Comparison of ENCODE assay signal across 30 cellular contexts in the genomic region with DNA sequence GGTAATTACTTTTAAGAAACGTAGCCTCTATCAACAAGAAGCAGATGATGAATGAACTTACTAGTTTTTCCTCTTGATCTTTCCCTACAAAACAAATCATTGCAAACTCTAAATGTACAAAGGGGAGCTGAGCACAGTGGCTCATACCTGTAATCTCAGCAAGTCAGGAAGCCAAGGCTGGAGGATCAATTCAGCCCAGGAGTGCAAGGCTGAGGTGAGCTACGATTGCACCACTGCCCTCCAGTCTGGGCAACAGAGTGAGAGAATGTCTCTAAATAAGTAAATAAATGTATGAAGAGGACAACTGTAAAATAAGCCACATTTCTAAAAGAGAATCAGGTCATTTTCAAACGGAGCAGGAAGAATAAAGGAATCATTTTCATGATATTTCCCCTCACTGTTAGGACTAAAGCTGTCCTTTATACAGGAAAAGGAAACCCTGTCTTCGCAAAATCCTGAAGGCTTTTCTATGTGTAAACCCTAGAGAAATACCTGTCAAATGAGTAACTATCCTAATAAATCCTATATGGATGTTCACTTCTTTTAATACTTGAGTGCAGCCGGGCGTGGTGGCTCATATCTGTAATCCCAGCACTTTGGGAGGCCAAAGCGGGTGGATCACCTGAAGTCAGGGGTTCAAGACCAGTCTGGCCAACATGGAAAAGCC. TPM values are rescaled to one million over a fixed set of nuclear protein-coding genes. Genes with fewer than 3 reads are reported as not detected.
DNase-seq lines count a peak whose midpoint lies in the region; ATAC-seq, FAIRE-seq and TF ChIP-seq lines count a peak whose summit lies in the region.
"Had no signal": no experiment of that assay in that cellular context is flagged by ENCODE, and none has a peak within 500 bp of the region (broad histone marks: within the 10 kb centered on the region; RNA-seq: fewer than 3 reads in every experiment).

No MANE protein-coding gene starts in this region.

- no peak overlapping the region for H2BK20ac ChIP-seq in H1 (ENCODE audit: low read length)

- no peaks in the 10 kb centered on the region for H3K9me2 ChIP-seq in OCI-LY1 (ENCODE audit: low read depth, low read length)

- H4K91ac ChIP-seq in H1 (replicated peaks; ENCODE audit: insufficient read length, low read length), result no peak overlapping the region

- H2AK5ac ChIP-seq in H1 (ENCODE audit: low read depth, low read length), result no peak overlapping the region

- TF ChIP-seq EP300 in A549 (IDR thresholded peaks at IDR 0.05), result no peak
- no peak for TF ChIP-seq EP300 in H1 (IDR thresholded peaks at IDR 0.05; ENCODE audit: borderline replicate concordance in 1 of 2, low read depth in 2 of 2, low read length in 2 of 2)

- intact Hi-C loops in left colon (cut with DNase I, micrococcal nuclease) (no loop called here), colonic mucosa (cut with DNase I) (no loop called here)

- FAIRE-seq in A549 (lab: Jason Lieb, UNC), result no peak
- FAIRE-seq in H1 (lab: Jason Lieb, UNC), result no peak
- FAIRE-seq: A204.1, frontal cortex had no signal

- H4K8ac ChIP-seq in H1 (ENCODE audit: extremely low read depth, insufficient read depth, low read length), result no peak overlapping the region

- POLR2A ChIA-PET in A549 (lab: Yijun Ruan, JAX) (no interaction called here), H1 (lab: Charles Lee; ENCODE audit: partially characterized antibody) (interaction anchor here (1.3 to 1.6 kb wide), 3 partner anchors 11 to 13 kb away, joined by 4 to 6 read pairs (median 5); no protein-coding TSS in a partner anchor)

- no peaks in the 10 kb centered on the region for H3F3A ChIP-seq in OCI-LY1 (ENCODE audit: insufficient read depth, low read length)

- no peak overlapping the region for H2BK120ac ChIP-seq in H1 (replicated peaks; ENCODE audit: low read depth, low read length)

- H3K56ac ChIP-seq in H1 (replicated peaks; ENCODE audit: insufficient read length, low read depth, low read length), result no peak overlapping the region

- peak overlapping the region; percentile 47 for H3K27ac Mint-ChIP-seq in memory B cell
- H3K27ac Mint-ChIP-seq: brain had no signal

- H3K4me1 ChIP-seq in A549 (peaks cover 38% of the 10 kb centered on the region), OCI-LY1 (ENCODE audit: insufficient read depth, low read length, severe bottlenecking) (peaks cover 62% of the 10 kb centered on the region), H1 (replicated peaks in 1 of 4; ENCODE audit: control insufficient read depth in 3 of 4, insufficient read depth in 4 of 4, low read length in 3 of 4) (peaks cover 7 to 16% (median 9%) of the 10 kb centered on the region in 4 experiments; a peak in 6 of 7 replicates), colonic mucosa (no peaks in the 10 kb centered on the region)

- H3K4me3 ChIP-seq in A549 (no peak overlapping the region), OCI-LY1 (ENCODE audit: low read depth, low read length, poor library complexity, severe bottlenecking) (no peak overlapping the region), H1 (ENCODE audit: extremely low read depth in 1 of 4, insufficient read depth in 2 of 4, low read depth in 3 of 4, low read length in 4 of 4) (no peak overlapping the region), colonic mucosa (no peak overlapping the region)
- H3K4me3 ChIP-seq: esophagus muscularis mucosa, hepatocyte, lung, skin epidermis, upper lobe of left lung had no signal

- peaks cover 42% of the 10 kb centered on the region for H3K4me1 Mint-ChIP-seq in memory B cell

- WGBS in A549 (ENCODE audit: missing lambda C conversion rate), result 55% methylated on average over 7 of the region's 7 CpGs
- 88% methylated on average over 7 of the region's 7 CpGs; no CpG with 5 or more reads in 1 of the 2 experiments for WGBS in H1 (ENCODE audit: extremely low coverage in 1 of 2, insufficient coverage in 1 of 2, insufficient read length in 1 of 2, insufficient replicate concordance in 2 of 2, low coverage in 1 of 2, low lambda C conversion rate in 2 of 2, missing lambda C conversion rate in 1 of 2), 2 experiments

- H3K9ac ChIP-seq in OCI-LY1 (ENCODE audit: low read length), result no peak overlapping the region
- no peak overlapping the region for H3K9ac ChIP-seq in H1 (replicated peaks in 1 of 4; ENCODE audit: extremely low read depth in 1 of 4, low read depth in 3 of 4, low read length in 3 of 4)
- H3K9ac ChIP-seq in colonic mucosa (ENCODE audit: low read depth in 2 of 2, low read length in 2 of 2), result no peak overlapping the region

- TF ChIP-seq RAD21 in A549 (conservative IDR thresholded peaks at IDR 0.05 in 1 of 2, IDR thresholded peaks at IDR 0.05 in 1 of 2), result no peak
- no peak for TF ChIP-seq RAD21 in H1 (IDR thresholded peaks at IDR 0.05 in 1 of 2, conservative IDR thresholded peaks at IDR 0.05 in 1 of 2; ENCODE audit: low read depth in 2 of 2, low read length in 2 of 2)

- H3K23ac ChIP-seq in H1 (ENCODE audit: insufficient read length), result no peak overlapping the region

- peak overlapping the region; percentile 46 for H2BK5ac ChIP-seq in H1 (ENCODE audit: low read depth, low read length)

- TF ChIP-seq POLR2A in A549 (IDR thresholded peaks at IDR 0.05; ENCODE audit: low read length), result no peak
- TF ChIP-seq POLR2A in H1 (IDR thresholded peaks at IDR 0.05; ENCODE audit: control extremely low read depth in 1 of 2, low read depth in 2 of 2, low read length in 2 of 2), result no peak

- no peak overlapping the region for H2AFZ ChIP-seq in OCI-LY1 (ENCODE audit: low read length)
- no peak overlapping the region for H2AFZ ChIP-seq in H1 (ENCODE audit: low read length)
- H2AFZ ChIP-seq: hepatocyte had no signal

- peaks cover 2% of the 10 kb centered on the region for H3K36me3 Mint-ChIP-seq in memory B cell

- no peaks in the 10 kb centered on the region for H3K9me3 Mint-ChIP-seq in memory B cell
- H3K9me3 Mint-ChIP-seq: brain had no signal

- no peaks in the 10 kb centered on the region for H3K23me2 ChIP-seq in H1 (ENCODE audit: low read depth, low read length)

- H4K20me1 ChIP-seq in OCI-LY1 (ENCODE audit: insufficient read depth, low read length) (no peaks in the 10 kb centered on the region), H1 (replicated peaks in 1 of 2; ENCODE audit: control insufficient read depth in 1 of 2, insufficient read depth in 2 of 2, low read length in 2 of 2) (peaks cover 12 to 17% of the 10 kb centered on the region in 2 experiments)

- H3K79me2 ChIP-seq in OCI-LY1 (ENCODE audit: insufficient read depth, low read length) (peaks cover 3% of the 10 kb centered on the region; the same call in 1 of the 2 replicates), H1 (ENCODE audit: control insufficient read depth in 1 of 2, insufficient read depth in 2 of 2, low read length in 2 of 2) (peaks cover 29 to 99% of the 10 kb centered on the region in 2 experiments)

- H2BK15ac ChIP-seq in H1 (ENCODE audit: low read length), result no peak overlapping the region

- H3K9me3 ChIP-seq in A549 (no peaks in the 10 kb centered on the region), OCI-LY1 (ENCODE audit: low read length) (no peaks in the 10 kb centered on the region), H1 (ENCODE audit: insufficient read depth in 2 of 2, low read depth in 1 of 2, low read length in 1 of 2) (no peaks in the 10 kb centered on the region), colonic mucosa (no peaks in the 10 kb centered on the region)
- H3K9me3 ChIP-seq: esophagus muscularis mucosa, upper lobe of left lung had no signal

- H3K79me1 ChIP-seq in H1 (ENCODE audit: low read depth, low read length), result peaks cover 2% of the 10 kb centered on the region

- H3K27me3 ChIP-seq in OCI-LY1 (ENCODE audit: insufficient read depth, low read length) (no peaks in the 10 kb centered on the region), H1 (replicated peaks in 1 of 4; ENCODE audit: control insufficient read depth in 3 of 4, extremely low read depth in 1 of 4, insufficient read depth in 3 of 4, low read length in 3 of 4) (no peaks in the 10 kb centered on the region), colonic mucosa (no peaks in the 10 kb centered on the region)
- H3K27me3 ChIP-seq: esophagus muscularis mucosa, hepatocyte, upper lobe of left lung had no signal

- H2BK12ac ChIP-seq in H1 (ENCODE audit: low read depth, low read length), result no peak overlapping the region

- H4K5ac ChIP-seq in H1 (ENCODE audit: insufficient read length, low read depth, low read length), result no peak overlapping the region

- H3K27ac ChIP-seq in A549 (peak overlapping the region; percentile 22 to 50; a peak in 3 of 6 replicates), OCI-LY1 (ENCODE audit: low read depth, low read length, poor library complexity, severe bottlenecking) (peak overlapping the region; percentile 44), H1 (ENCODE audit: low read depth, low read length) (no peak overlapping the region), colonic mucosa (no peak overlapping the region)
- H3K27ac ChIP-seq: esophagus muscularis mucosa, hepatocyte, HL-60, skin epidermis had no signal

- no peaks in the 10 kb centered on the region for H3K36me3 ChIP-seq in OCI-LY1 (ENCODE audit: insufficient read depth, low read length)
- no peaks in the 10 kb centered on the region for H3K36me3 ChIP-seq in H1 (ENCODE audit: control insufficient read depth in 2 of 4, insufficient read depth in 4 of 4, low read length in 3 of 4)
- H3K36me3 ChIP-seq in colonic mucosa, result no peaks in the 10 kb centered on the region
- H3K36me3 ChIP-seq: esophagus muscularis mucosa, upper lobe of left lung had no signal

- H3K4me3 Mint-ChIP-seq in memory B cell, result peak overlapping the region; percentile 54
- H3K4me3 Mint-ChIP-seq: brain had no signal

- H3K18ac ChIP-seq in H1 (ENCODE audit: extremely low read depth, low read length), result no peak overlapping the region

- no peaks in the 10 kb centered on the region for H3K27me3 Mint-ChIP-seq in memory B cell
- H3K27me3 Mint-ChIP-seq: brain had no signal

- CTCF ChIA-PET in A549 (lab: Yijun Ruan, JAX), result interaction anchor here (1.4 to 4.6 kb wide), 3 partner anchors 10 to 100 kb away, joined by 6 to 29 read pairs (median 12); no protein-coding TSS in a partner anchor
- CTCF ChIA-PET in H1 (lab: Charles Lee; ENCODE audit: partially characterized antibody), result interaction anchor here (1.0 to 2.4 kb wide), 3 partner anchors 9 to 38 kb away, joined by 3 to 20 read pairs (median 5); no protein-coding TSS in a partner anchor

- DNase-seq in A549 (ENCODE audit: low read depth in 1 of 2, low spot score in 1 of 2), result no peak
- DNase-seq in H1 (ENCODE audit: low read depth in 1 of 2, low spot score in 2 of 2), result no peak
- no peak for DNase-seq in memory B cell (ENCODE audit: low spot score in 2 of 2)
- no peak for DNase-seq in left colon
- no peak for DNase-seq in colonic mucosa
- no peak for DNase-seq in SW480 (ENCODE audit: low spot score)
- DNase-seq in SHP77 (lab: John Stamatoyannopoulos, UW), result no peak
- DNase-seq: activated CD4-positive, alpha-beta T cell treated with anti-CD3 and anti-CD28 coated beads for 1 hour; activated CD8-positive, alpha-beta memory T cell treated with anti-CD3 and anti-CD28 coated beads for 24 hours; activated gamma-delta T cell treated with Interleukin-2 at 50 U/mL for 16 hours; activated T-cell treated with anti-CD3 and anti-CD28 coated beads, Interleukin-2, amount 50 U/mL, for 1 hour; DMS79 treated with DMSO at 0.1 percent for 48 hours; effector CD8-positive, alpha-beta T cell; H7; NCI-H1092 treated with DMSO at 0.1 percent for 48 hours; NCI-H1930; NCI-H2227 treated with DMSO at 0.1 percent for 48 hours; Right ventricle myocardium superior; substantia nigra; SW 1271 had no signal

- TF ChIP-seq CTCF in A549 (IDR thresholded peaks at IDR 0.05) (no peak), OCI-LY1 (IDR thresholded peaks at IDR 0.05; ENCODE audit: low read length) (no peak), H1 (IDR thresholded peaks at IDR 0.05; ENCODE audit: control extremely low read depth in 1 of 3, insufficient read depth in 1 of 3, low read depth in 1 of 3, low read length in 3 of 3) (no peak), colonic mucosa (IDR thresholded peaks at IDR 0.05) (no peak)

- H3K4me2 ChIP-seq in A549 (peak overlapping the region; percentile 52), OCI-LY1 (ENCODE audit: low read length) (no peak overlapping the region), H1 (ENCODE audit: insufficient read depth in 1 of 2, low read depth in 2 of 2, low read length in 2 of 2) (no peak overlapping the region)
- H3K4me2 ChIP-seq: hepatocyte had no signal

- H3K14ac ChIP-seq in H1 (ENCODE audit: insufficient read length), result no peak overlapping the region

- ATAC-seq in A549 (peak in 1 of 2 experiments; percentile 48; a peak in 3 of 6 replicates), memory B cell (ENCODE audit: low read depth) (no peak), left colon (no peak)

- H3K4ac ChIP-seq in H1 (replicated peaks; ENCODE audit: insufficient read length, low read depth, low read length), result no peak overlapping the region

RNA-seq across cellular contexts. Expression of gene RRAS2, which starts 41.2 kb away (rescaled TPM):
- polyA plus RNA-seq in A549 (2011; rRNA removed) (39.7 and 48.2 TPM in 2 replicates), A549 (2017; fragmentation: RNase III; extraction: RNeasy Plus Mini Kit Qiagen cat#74134 plus additional on column Dnase treatment) (37.9 to 44.0 TPM (median 40.2 TPM) in 3 replicates), H1 (2011; rRNA removed) (48.5 and 72.3 TPM in 2 replicates)
- 17.1 and 21.7 TPM in 2 replicates for polyA plus RNA-seq in A549 (2012; cell fraction: cytosol; rRNA removed)
- 8.8 and 10.4 TPM in 2 replicates for polyA plus RNA-seq in A549 (2012; cell fraction: nucleus; rRNA removed)
- 7.8 and 9.1 TPM in 2 replicates for polyA minus RNA-seq in A549 (2011; rRNA and poly(A)+ RNA removed)
- 220 and 234 TPM in 2 replicates for total RNA-seq in H1 (2021; fragmentation: NEBNext Ultra II Directional; extraction: Animal tissue kit (Norgen Biotek cat#: 25700))
- polyA plus RNA-seq in H1 (2011; cell fraction: cytosol; rRNA removed), result 100 TPM
- polyA plus RNA-seq in H1 (2011; cell fraction: nucleus; rRNA removed), result 27.8 TPM
- polyA plus RNA-seq in H1 (2012, experiment 1 of 2), result 94.8 to 171 TPM (median 113 TPM) in 4 replicates
- polyA plus RNA-seq in H1 (2012, experiment 2 of 2), result 51.6 TPM
- 142 TPM for polyA plus RNA-seq in H1 (2013, experiment 1 of 2)
- 146 TPM for polyA plus RNA-seq in H1 (2013, experiment 2 of 2)
- 46.3 and 83.7 TPM in 2 replicates for polyA minus RNA-seq in H1 (2011; rRNA and poly(A)+ RNA removed)
- 105 TPM for polyA minus RNA-seq in H1 (2011; cell fraction: cytosol; rRNA and poly(A)+ RNA removed)
- polyA minus RNA-seq in H1 (2011; cell fraction: nucleus; rRNA and poly(A)+ RNA removed), result 85.4 TPM
- total RNA-seq in left colon (10 to 100 TPM; 35.7 to 42.7 TPM), colonic mucosa (10 to 100 TPM; 26.9 to 44.0 TPM)

Comparison
In these comparisons a context has a peak if more than half of its experiments do, and no peak if none do; other contexts are left out.
1. H3K27ac ChIP-seq: peak in A549 (2 of 2) and OCI-LY1 (single experiment); none in H1 (single experiment) and colonic mucosa (single experiment).